Comparison of ENCODE assay signal across 8 cellular contexts in genomic region chr10:106711313-106711906, GRCh38.
A peak's percentile ranks its signal among the peaks of the same experiment; 100 is the strongest.
DNase-seq lines count a peak whose midpoint lies in the region; ATAC-seq and TF ChIP-seq lines count a peak whose summit lies in the region.

No MANE protein-coding gene starts in this region.

- peak; percentile 34 for TF ChIP-seq RAD21 in HCT116 (IDR thresholded peaks at IDR 0.05; ENCODE audit: low read depth)

- intact Hi-C loops in HCT116 (cut with micrococcal nuclease) = loop anchor here (5.0 kb wide), 1 partner anchor 1836 kb away; no protein-coding TSS in a partner anchor

- no TSS peak for BruUV-seq in HCT116 (replicated peaks; lab: Mats Ljungman, UMichigan)

- peak; percentile 68 for ATAC-seq in HCT116

- H3K4me3 ChIP-seq in GM12864 (ENCODE audit: low read depth, low read length) = no peak overlapping the region
- H3K4me3 ChIP-seq in HCT116 (replicated peaks in 1 of 2; ENCODE audit: low read depth in 1 of 2, low read length in 2 of 2) = no peak overlapping the region
- no peak overlapping the region for H3K4me3 ChIP-seq in MM.1S (ENCODE audit: low read length)

- no peaks in the 10 kb centered on the region for H3K27me3 ChIP-seq in HCT116 (ENCODE audit: insufficient read depth, low read length)
- H3K27me3 ChIP-seq in MM.1S (replicated peaks; ENCODE audit: insufficient read depth, low read length) = no peaks in the 10 kb centered on the region

- no peaks in the 10 kb centered on the region for H3F3A ChIP-seq in MM.1S (ENCODE audit: insufficient read depth, low read length)

- POLR2A ChIA-PET in HCT116 (lab: Charles Lee) = no interaction called here

- H2AFZ ChIP-seq in HCT116 (ENCODE audit: low read depth, low read length, poor library complexity, severe bottlenecking) (no peak overlapping the region), MM.1S (ENCODE audit: low read length) (no peak overlapping the region)

- TF ChIP-seq POLR2A in HCT116 (IDR thresholded peaks at IDR 0.05; ENCODE audit: borderline replicate concordance, extremely low read depth, insufficient read depth, insufficient read length) = no peak

- H3K4me2 ChIP-seq in HCT116 (ENCODE audit: low read length) (no peak overlapping the region), MM.1S (ENCODE audit: low read depth, low read length) (no peak overlapping the region)

- no peak overlapping the region for H3K9ac ChIP-seq in HCT116 (ENCODE audit: low read length)
- no peak overlapping the region for H3K9ac ChIP-seq in MM.1S (ENCODE audit: low read length)

- DNase-seq in GM12864 (ENCODE audit: low read depth) (peak; percentile 29), HCT116 (ENCODE audit: low read depth, low spot score) (peak; percentile 6), MM.1S (peak; percentile 34), iPS DF 4.7 (ENCODE audit: extremely low read depth, low spot score) (peak; percentile 72), NCI-H510A treated with DMSO at 0.1 percent for 48 hours (lab: John Stamatoyannopoulos, UW) (no peak)
- DNase-seq in activated CD8-positive, alpha-beta memory T cell treated with anti-CD3 and anti-CD28 coated beads, Interleukin-2, amount 50 U/mL, for 48 hours = peak; percentile 74
- peak; percentile 23 for DNase-seq in stimulated activated CD4-positive, alpha-beta T cell treated with anti-CD3 and anti-CD28 coated beads, Interleukin-4, amount 100 ng/mL, for 24 hours

- H3K79me2 ChIP-seq in HCT116 (ENCODE audit: insufficient read depth, low read length) = no peaks in the 10 kb centered on the region
- H3K79me2 ChIP-seq in MM.1S (ENCODE audit: low read length) = no peaks in the 10 kb centered on the region

- no peak overlapping the region for H3K27ac ChIP-seq in 22Rv1
- H3K27ac ChIP-seq in HCT116 (ENCODE audit: low read depth, low read length) = no peak overlapping the region
- H3K27ac ChIP-seq in MM.1S (ENCODE audit: low read length) = no peak overlapping the region

- H3K9me2 ChIP-seq in HCT116 (ENCODE audit: insufficient read depth) (no peaks in the 10 kb centered on the region), MM.1S (replicated peaks; ENCODE audit: insufficient read depth, low read length) (no peaks in the 10 kb centered on the region)

- H4K20me1 ChIP-seq in HCT116 (ENCODE audit: insufficient read depth) (no peaks in the 10 kb centered on the region), MM.1S (ENCODE audit: insufficient read depth, low read length) (no peaks in the 10 kb centered on the region)

- peaks cover 5 to 12% of the 10 kb centered on the region in 2 experiments; a peak in 2 of 4 replicates for H3K9me3 ChIP-seq in HCT116 (ENCODE audit: control insufficient read depth in 1 of 2, insufficient read depth in 1 of 2, low read depth in 1 of 2, low read length in 2 of 2)
- H3K9me3 ChIP-seq in MM.1S (replicated peaks; ENCODE audit: insufficient read depth, low read length) = no peaks in the 10 kb centered on the region

- CTCF ChIA-PET in HCT116 (lab: Charles Lee) = no interaction called here

- TF ChIP-seq CTCF in 22Rv1 (IDR thresholded peaks at IDR 0.05) (peak; percentile 93), GM12864 (IDR thresholded peaks at IDR 0.05; ENCODE audit: low read depth, low read length, missing control alignments) (peak; percentile 86), HCT116 (IDR thresholded peaks at IDR 0.05 in 2 of 3, conservative IDR thresholded peaks at IDR 0.05 in 1 of 3; ENCODE audit: borderline replicate concordance in 1 of 3, insufficient read depth in 1 of 3, low read depth in 2 of 3, low read length in 2 of 3) (peak in 2 of 3 experiments; percentile 70 to 77; a peak in 4 of 6 replicates), MM.1S (IDR thresholded peaks at IDR 0.05; ENCODE audit: low read length) (peak; percentile 72)

- RAD21 ChIA-PET in HCT116 (lab: Charles Lee; ENCODE audit: low non-redundant PET in 1 of 2, low total read pairs in 2 of 2, uncharacterized antibody in 2 of 2, unreplicated experiment in 2 of 2) = no interaction called here

- H3K4me1 ChIP-seq in HCT116 (ENCODE audit: control insufficient read depth in 1 of 2, insufficient read depth in 2 of 2, low read length in 2 of 2) (no peaks in the 10 kb centered on the region), MM.1S (ENCODE audit: low read length) (no peaks in the 10 kb centered on the region)

- H3K36me3 ChIP-seq in HCT116 (ENCODE audit: control insufficient read depth in 1 of 2, insufficient read depth in 2 of 2, low read length in 2 of 2) (no peaks in the 10 kb centered on the region), MM.1S (replicated peaks; ENCODE audit: insufficient read depth, low read length) (no peaks in the 10 kb centered on the region)

TF ChIP-seq in HCT116, 20 proteins besides CTCF, POLR2A, EP300 and RAD21:
- TF ChIP-seq ATF3 (IDR thresholded peaks at IDR 0.05) (no peak), FOSL1 (IDR thresholded peaks at IDR 0.05; ENCODE audit: low read depth) (no peak), SRF (IDR thresholded peaks at IDR 0.05; ENCODE audit: low read depth) (no peak), ELF1 (IDR thresholded peaks at IDR 0.05; ENCODE audit: borderline replicate concordance, low read depth) (no peak), JUND (IDR thresholded peaks at IDR 0.05) (no peak)
